17 cellular contexts compared by ENCODE assay signal in genomic region chr17:31588034-31588433, GRCh38.
"Had no signal": no experiment of that assay in that cellular context is flagged by ENCODE, and none has a peak within 500 bp of the region (broad histone marks: within the 10 kb centered on the region; RNA-seq: fewer than 3 reads in every experiment).

No MANE protein-coding gene starts in this region.

- H3K9me3 ChIP-seq: adrenal gland had no signal

- H3K4me1 Mint-ChIP-seq: activated naive CD4-positive, alpha-beta T cell treated with anti-CD3 and anti-CD28 coated beads, Interleukin-2, amount 10 ng/mL, durations not matched to agents 7 days and 5 days had no signal

- H3K9me3 Mint-ChIP-seq: activated CD8-positive, alpha-beta T cell treated with anti-CD3 and anti-CD28 coated beads for 36 hours; activated naive CD4-positive, alpha-beta T cell treated with anti-CD3 and anti-CD28 coated beads, Interleukin-2, amount 10 ng/mL, durations not matched to agents 7 days and 5 days; activated naive CD8-positive, alpha-beta T cell treated with anti-CD3 and anti-CD28 coated beads, Interleukin-2, amount 10 ng/mL, durations not matched to agents 7 days and 5 days; activated T-cell treated with anti-CD3 and anti-CD28 coated beads, Interleukin-2, amount 50 U/mL, for 72 hours; activated T-helper 2 cell treated with anti-CD3 and anti-CD28 coated beads, Interferon-gamma antibody, Interleukin-2, Interleukin-4, amounts not matched to agents 10 μg/mL and 5 μg/mL and 100 μg/mL, durations not matched to agents 14 hours and 24 hours and 36 hours; T-helper 1 cell treated with Interleukin-12 subunit alpha and Interleukin-12 subunit beta and Interleukin-4 antibody, amounts not matched to agents 30 μg/mL and 1 μg/mL, for 36 hours had no signal

- H3K4me3 Mint-ChIP-seq: activated CD8-positive, alpha-beta T cell treated with anti-CD3 and anti-CD28 coated beads for 36 hours; activated naive CD4-positive, alpha-beta T cell treated with anti-CD3 and anti-CD28 coated beads, Interleukin-2, amount 10 ng/mL, durations not matched to agents 7 days and 5 days; activated naive CD8-positive, alpha-beta T cell treated with anti-CD3 and anti-CD28 coated beads, Interleukin-2, amount 10 ng/mL, durations not matched to agents 7 days and 5 days; activated T-cell treated with anti-CD3 and anti-CD28 coated beads, Interleukin-2, amount 50 U/mL, for 72 hours; T-helper 1 cell treated with Interleukin-12 subunit alpha and Interleukin-12 subunit beta and Interleukin-4 antibody, amounts not matched to agents 30 μg/mL and 1 μg/mL, for 36 hours had no signal

- H3K27ac ChIP-seq: adrenal gland, VCaP had no signal

- H3K27me3 Mint-ChIP-seq: activated CD8-positive, alpha-beta T cell treated with anti-CD3 and anti-CD28 coated beads for 36 hours had no signal

- H3K27ac Mint-ChIP-seq: activated CD8-positive, alpha-beta T cell treated with anti-CD3 and anti-CD28 coated beads for 36 hours; activated naive CD4-positive, alpha-beta T cell treated with anti-CD3 and anti-CD28 coated beads, Interleukin-2, amount 10 ng/mL, durations not matched to agents 7 days and 5 days; activated naive CD8-positive, alpha-beta T cell treated with anti-CD3 and anti-CD28 coated beads, Interleukin-2, amount 10 ng/mL, durations not matched to agents 7 days and 5 days; activated T-cell treated with anti-CD3 and anti-CD28 coated beads, Interleukin-2, amount 50 U/mL, for 72 hours; activated T-helper 2 cell treated with anti-CD3 and anti-CD28 coated beads, Interferon-gamma antibody, Interleukin-2, Interleukin-4, amounts not matched to agents 10 μg/mL and 5 μg/mL and 100 μg/mL, durations not matched to agents 14 hours and 24 hours and 36 hours; T-helper 1 cell treated with Interleukin-12 subunit alpha and Interleukin-12 subunit beta and Interleukin-4 antibody, amounts not matched to agents 30 μg/mL and 1 μg/mL, for 36 hours had no signal

- H3K4me3 ChIP-seq: adrenal gland had no signal

- H3K27me3 ChIP-seq: adrenal gland had no signal

- H3K36me3 ChIP-seq: adrenal gland had no signal

- H3K36me3 Mint-ChIP-seq: activated naive CD4-positive, alpha-beta T cell treated with anti-CD3 and anti-CD28 coated beads, Interleukin-2, amount 10 ng/mL, durations not matched to agents 7 days and 5 days; activated naive CD8-positive, alpha-beta T cell treated with anti-CD3 and anti-CD28 coated beads, Interleukin-2, amount 10 ng/mL, durations not matched to agents 7 days and 5 days had no signal

- DNase-seq: activated CD4-positive, CD25-positive, alpha-beta regulatory T cell; activated CD8-positive, alpha-beta memory T cell treated with anti-CD3 and anti-CD28 coated beads, Interleukin-2, amount 50 U/mL, for 4 hours; activated CD8-positive, alpha-beta T cell treated with anti-CD3 and anti-CD28 coated beads for 36 hours; activated gamma-delta T cell treated with Interleukin-2 at 50 U/mL for 16 hours; activated naive CD4-positive, alpha-beta T cell treated with anti-CD3 and anti-CD28 coated beads, Interleukin-2, amount 10 ng/mL, durations not matched to agents 7 days and 5 days; activated naive CD8-positive, alpha-beta T cell treated with anti-CD3 and anti-CD28 coated beads, Interleukin-2, amount 10 ng/mL, durations not matched to agents 7 days and 5 days; activated T-cell treated with anti-CD3 and anti-CD28 coated beads, Interleukin-2, amount 50 U/mL, for 72 hours; adrenal gland; anterior cingulate cortex; KG1; NCI-H1048; NCI-H187 treated with DMSO at 0.1 percent for 48 hours; NCI-H2081 treated with DMSO at 0.1 percent for 48 hours; NCI-H446 had no signal

- ATAC-seq: activated CD8-positive, alpha-beta T cell treated with anti-CD3 and anti-CD28 coated beads for 36 hours; activated T-cell treated with anti-CD3 and anti-CD28 coated beads, Interleukin-2, amount 50 U/mL, for 72 hours had no signal
